In the genomic region with DNA sequence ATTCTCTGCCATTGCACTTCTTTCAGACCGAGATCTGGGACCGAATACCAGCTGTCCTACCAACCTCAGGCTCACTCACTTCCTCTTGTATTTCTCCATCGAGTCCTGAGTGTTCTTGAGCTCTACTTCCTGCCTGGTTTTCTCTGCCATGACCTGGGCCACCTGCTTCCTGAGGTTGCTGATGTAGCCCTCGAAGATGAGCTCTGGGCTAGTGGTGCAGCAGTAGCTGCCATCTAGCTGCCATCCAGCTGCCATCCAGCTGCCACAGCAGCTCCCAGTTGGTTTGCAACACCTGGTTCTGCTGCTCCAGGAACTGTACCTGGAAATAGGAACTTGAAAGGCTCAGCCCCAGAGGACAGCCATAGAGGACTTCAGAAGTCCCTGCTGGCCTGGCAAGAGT, we compare ENCODE assay signal across 16 cellular contexts. TPM values are rescaled to one million over a fixed set of nuclear protein-coding genes. Genes with fewer than 3 reads are reported as not detected.
DNase-seq lines count a peak whose midpoint lies in the region; ATAC-seq lines count a peak whose summit lies in the region.
"Had no signal": no experiment of that assay in that cellular context is flagged by ENCODE, and none has a peak within 500 bp of the region (broad histone marks: within the 10 kb centered on the region; RNA-seq: fewer than 3 reads in every experiment).

No MANE protein-coding gene starts in this region.

- H3K4me1 ChIP-seq in CD4-positive, CD25-positive, alpha-beta regulatory T cell (ENCODE audit: control insufficient read depth, insufficient read depth, low read length, poor library complexity, severe bottlenecking): peaks cover 3% of the 10 kb centered on the region
- H3K4me1 ChIP-seq: right lobe of liver had no signal

- H3K4me3 ChIP-seq in CD4-positive, CD25-positive, alpha-beta regulatory T cell (ENCODE audit: low read depth, low read length): no peak overlapping the region
- no peak overlapping the region for H3K4me3 ChIP-seq in MG63
- H3K4me3 ChIP-seq: cardiac muscle cell, right lobe of liver had no signal

- H3K4me1 Mint-ChIP-seq in CD4-positive, CD25-positive, alpha-beta regulatory T cell: peaks cover 0 to 45% (median 3%) of the 10 kb centered on the region in 4 donors

- no peak overlapping the region for H3K27ac ChIP-seq in CD4-positive, CD25-positive, alpha-beta regulatory T cell (ENCODE audit: insufficient read depth, low read length, poor library complexity, severe bottlenecking)
- H3K27ac ChIP-seq: cardiac muscle cell, right lobe of liver had no signal

- peak; percentile 65 to 74 for DNase-seq in AML-193 (lab: John Stamatoyannopoulos, UW)
- DNase-seq in CD4-positive, CD25-positive, alpha-beta regulatory T cell: peak in 2 of 3 donors; percentile 30 to 49
- peak; percentile 3 for DNase-seq in NCI-H510A treated with DMSO at 0.1 percent for 48 hours (lab: John Stamatoyannopoulos, UW)
- peak; percentile 25 for DNase-seq in central memory CD4-positive, alpha-beta T cell
- no peak for DNase-seq in iPS-NIHi7 (ENCODE audit: extremely low spot score)
- no peak for DNase-seq in MG63
- DNase-seq in DMS153 (lab: John Stamatoyannopoulos, UW): no peak
- DNase-seq: H7, natural killer cell, NCI-H1105 treated with DMSO at 0.1 percent for 48 hours, NCI-H524, right lobe of liver had no signal

- peaks cover 0 to 2% (median 0%) of the 10 kb centered on the region in 7 donors for H3K9me3 Mint-ChIP-seq in CD4-positive, CD25-positive, alpha-beta regulatory T cell
- H3K9me3 Mint-ChIP-seq: natural killer cell had no signal

- H3K36me3 ChIP-seq in CD4-positive, CD25-positive, alpha-beta regulatory T cell (ENCODE audit: control insufficient read depth, insufficient read depth, low read length): no peaks in the 10 kb centered on the region
- no peaks in the 10 kb centered on the region for H3K36me3 ChIP-seq in MG63
- H3K36me3 ChIP-seq: cardiac muscle cell, right lobe of liver had no signal

- peak; percentile 29 to 60 for ATAC-seq in CD4-positive, CD25-positive, alpha-beta regulatory T cell (ENCODE audit: low read depth in 2 of 2)
- ATAC-seq in HG02798 (IDR thresholded peaks at IDR 0.05; ENCODE audit: poor library complexity, unreplicated experiment): no peak
- ATAC-seq: natural killer cell had no signal

- H3K27me3 Mint-ChIP-seq in CD4-positive, CD25-positive, alpha-beta regulatory T cell: peaks cover 19% of the 10 kb centered on the region

- no peaks in the 10 kb centered on the region for H3K9me3 ChIP-seq in CD4-positive, CD25-positive, alpha-beta regulatory T cell (ENCODE audit: control insufficient read depth in 2 of 2, low read length in 2 of 2)
- H3K9me3 ChIP-seq in MG63: no peaks in the 10 kb centered on the region
- H3K9me3 ChIP-seq: right lobe of liver had no signal

- H3K27me3 ChIP-seq in CD4-positive, CD25-positive, alpha-beta regulatory T cell (ENCODE audit: control insufficient read depth, insufficient read depth, low read length): peaks cover 3% of the 10 kb centered on the region
- H3K27me3 ChIP-seq in MG63: no peaks in the 10 kb centered on the region
- H3K27me3 ChIP-seq: right lobe of liver had no signal

- H3K27ac Mint-ChIP-seq in CD4-positive, CD25-positive, alpha-beta regulatory T cell: peak overlapping the region in 2 of 3 donors; percentile 79 to 91

- peak overlapping the region in 2 of 4 donors; percentile 19 to 22 for H3K4me3 Mint-ChIP-seq in CD4-positive, CD25-positive, alpha-beta regulatory T cell
- H3K4me3 Mint-ChIP-seq: natural killer cell had no signal

- H3K36me3 Mint-ChIP-seq in CD4-positive, CD25-positive, alpha-beta regulatory T cell: no peaks in the 10 kb centered on the region
- H3K36me3 Mint-ChIP-seq: natural killer cell had no signal

RNA-seq across cellular contexts. Expression of gene KRT73, which starts 15.0 kb away (rescaled TPM):
- total RNA-seq in CD4-positive, CD25-positive, alpha-beta regulatory T cell: 1.0 TPM
- polyA plus RNA-seq in CD4-positive, CD25-positive, alpha-beta regulatory T cell: 1 to 10 TPM in 2 of 4 donors, not detected in 2; 1.1 to 1.4 TPM
- not detected in 2 replicates for total RNA-seq in MG63 (2014; rRNA removed; shearing (Covaris generic); ENCODE audit: low replicate concordance)
- total RNA-seq: cardiac muscle cell, endothelial cell of umbilical vein, H7, HT-29, right lobe of liver had no signal
- polyA plus RNA-seq: cardiac muscle cell, endothelial cell of umbilical vein had no signal

RNA-seq across cellular contexts. Expression of gene KRT2, which starts 18.6 kb away (rescaled TPM):
- 0.42 TPM for total RNA-seq in CD4-positive, CD25-positive, alpha-beta regulatory T cell
- polyA plus RNA-seq in CD4-positive, CD25-positive, alpha-beta regulatory T cell: under 1 TPM in 3 of 4 donors, not detected in 1; 0.23 to 0.80 (median 0.25) TPM
- not detected in 2 replicates for total RNA-seq in MG63 (2014; rRNA removed; shearing (Covaris generic); ENCODE audit: low replicate concordance)
- total RNA-seq: cardiac muscle cell, endothelial cell of umbilical vein, H7, HT-29, right lobe of liver had no signal
- polyA plus RNA-seq: cardiac muscle cell, endothelial cell of umbilical vein had no signal

RNA-seq across cellular contexts. Expression of gene KRT72, which starts 32.1 kb away (rescaled TPM):
- total RNA-seq in CD4-positive, CD25-positive, alpha-beta regulatory T cell: 1.3 TPM
- under 1 TPM in 1 of 4 donors, not detected in 3; 0.13 TPM for polyA plus RNA-seq in CD4-positive, CD25-positive, alpha-beta regulatory T cell
- total RNA-seq in MG63 (2014; rRNA removed; shearing (Covaris generic); ENCODE audit: low replicate concordance): not detected in 2 replicates
- total RNA-seq: cardiac muscle cell, endothelial cell of umbilical vein, H7, HT-29, right lobe of liver had no signal
- polyA plus RNA-seq: cardiac muscle cell, endothelial cell of umbilical vein had no signal

RNA-seq across cellular contexts. Expression of gene KRT1, which starts 46.8 kb away (rescaled TPM):
- 9.9 TPM for total RNA-seq in CD4-positive, CD25-positive, alpha-beta regulatory T cell
- polyA plus RNA-seq in CD4-positive, CD25-positive, alpha-beta regulatory T cell: 1 to 10 TPM in 3 of 4 donors, not detected in 1; 3.3 to 7.8 (median 3.7) TPM
- not detected in 2 replicates for total RNA-seq in MG63 (2014; rRNA removed; shearing (Covaris generic); ENCODE audit: low replicate concordance)
- total RNA-seq: cardiac muscle cell, endothelial cell of umbilical vein, H7, HT-29, right lobe of liver had no signal
- polyA plus RNA-seq: cardiac muscle cell, endothelial cell of umbilical vein had no signal

RNA-seq across cellular contexts. Expression of gene KRT74, which starts 59.7 kb away (rescaled TPM):
- not detected for total RNA-seq in CD4-positive, CD25-positive, alpha-beta regulatory T cell
- polyA plus RNA-seq in CD4-positive, CD25-positive, alpha-beta regulatory T cell: not detected
- total RNA-seq in MG63 (2014; rRNA removed; shearing (Covaris generic); ENCODE audit: low replicate concordance): not detected in 2 replicates
- total RNA-seq: cardiac muscle cell, endothelial cell of umbilical vein, H7, HT-29, right lobe of liver had no signal
- polyA plus RNA-seq: cardiac muscle cell, endothelial cell of umbilical vein had no signal

Comparison
In these comparisons a context has a peak if more than half of its experiments do, and no peak if none do; other contexts are left out.
1. DNase-seq: peak in AML-193 (2 of 2), CD4-positive, CD25-positive, alpha-beta regulatory T cell (2 of 3), NCI-H510A treated with DMSO at 0.1 percent for 48 hours (single experiment) and central memory CD4-positive, alpha-beta T cell (single experiment); none in iPS-NIHi7 (single experiment), MG63 (single experiment) and DMS153 (single experiment).